Comparison of ENCODE assay signal across 9 cellular contexts in genomic region chr11:6746086-6746618, GRCh38. TPM values are rescaled to one million over a fixed set of nuclear protein-coding genes. Genes with fewer than 3 reads are reported as not detected.
DNase-seq lines count a peak whose midpoint lies in the region; ATAC-seq and TF ChIP-seq lines count a peak whose summit lies in the region.
"Had no signal": no experiment of that assay in that cellular context is flagged by ENCODE, and none has a peak within 500 bp of the region (broad histone marks: within the 10 kb centered on the region; RNA-seq: fewer than 3 reads in every experiment).

No MANE protein-coding gene starts in this region.

- no peak overlapping the region for H2BK20ac ChIP-seq in IMR-90 (ENCODE audit: low read depth, low read length)

- CTCF ChIA-PET in IMR-90 (lab: Yijun Ruan, JAX), result interaction anchor here (0.9 to 2.5 kb wide), 3 partner anchors 8 to 11 kb away, joined by 3 to 17 read pairs (median 9); no protein-coding TSS in a partner anchor
- CTCF ChIA-PET in activated naive CD4-positive, alpha-beta T cell treated with anti-CD3 and anti-CD28 coated beads, Interleukin-2, amount 10 ng/mL, durations not matched to agents 7 days and 5 days (lab: Charles Lee), result interaction anchor here (1.2 to 7.8 kb wide), 7 partner anchors 8 to 367 kb away, joined by 3 to 78 read pairs (median 7); no protein-coding TSS in a partner anchor

- H2AK5ac ChIP-seq in IMR-90 (ENCODE audit: low read depth, low read length), result no peak overlapping the region

- no peaks in the 10 kb centered on the region for H3K36me3 ChIP-seq in IMR-90 (ENCODE audit: control insufficient read depth, insufficient read depth, low read length)
- no peaks in the 10 kb centered on the region for H3K36me3 ChIP-seq in neutrophil

- 60% methylated on average over 1 of the region's 5 CpGs; no CpG with 5 or more reads in 1 of the 2 experiments for WGBS in IMR-90 (ENCODE audit: extremely low coverage in 2 of 2, insufficient read length in 1 of 2), 2 experiments

- no peak overlapping the region for H4K91ac ChIP-seq in IMR-90 (ENCODE audit: insufficient read depth, low read depth, low read length)

- DNase-seq in GDM1 (lab: John Stamatoyannopoulos, UW) (peak; percentile 30), IMR-90 (no peak), endothelial cell (ENCODE audit: low spot score) (no peak), NCI-H146 treated with DMSO at 0.1 percent for 48 hours (lab: John Stamatoyannopoulos, UW; ENCODE audit: unreplicated experiment) (no peak)
- peak; percentile 67 for DNase-seq in activated naive CD4-positive, alpha-beta T cell treated with anti-CD3 and anti-CD28 coated beads, Interleukin-2, amount 10 ng/mL, durations not matched to agents 7 days and 5 days
- no peak for DNase-seq in effector CD8-positive, alpha-beta T cell (lab: John Stamatoyannopoulos, UW)

- no peak overlapping the region for H2BK120ac ChIP-seq in IMR-90 (ENCODE audit: low read depth, low read length)

- H4K20me1 ChIP-seq in IMR-90 (ENCODE audit: insufficient read depth, low read length), result no peaks in the 10 kb centered on the region

- peak; percentile 81 for ATAC-seq in GM21367 (IDR thresholded peaks at IDR 0.05; ENCODE audit: unreplicated experiment)
- no peak for ATAC-seq in IMR-90 (ENCODE audit: low read depth)

- H2AK9ac ChIP-seq in IMR-90 (replicated peaks; ENCODE audit: low read depth, low read length, poor library complexity), result no peak overlapping the region

- no peak overlapping the region for H2BK5ac ChIP-seq in IMR-90 (ENCODE audit: low read depth, low read length, poor library complexity, severe bottlenecking)

- H3K9me3 ChIP-seq in IMR-90 (ENCODE audit: control insufficient read depth, insufficient read depth, low read length) (no peaks in the 10 kb centered on the region), neutrophil (no peaks in the 10 kb centered on the region)

- peaks cover 15% of the 10 kb centered on the region for H3K36me3 Mint-ChIP-seq in activated naive CD4-positive, alpha-beta T cell treated with anti-CD3 and anti-CD28 coated beads, Interleukin-2, amount 10 ng/mL, durations not matched to agents 7 days and 5 days
- H3K36me3 Mint-ChIP-seq in endothelial cell (ENCODE audit: low read depth, unreplicated experiment), result no peaks in the 10 kb centered on the region

- no peak overlapping the region for H3K4ac ChIP-seq in IMR-90 (ENCODE audit: low read depth, low read length)

- H3K4me1 ChIP-seq in IMR-90 (ENCODE audit: control insufficient read depth, insufficient read depth, low read length), result no peaks in the 10 kb centered on the region
- peaks cover 19 to 58% of the 10 kb centered on the region in 2 experiments for H3K4me1 ChIP-seq in neutrophil (ENCODE audit: control insufficient read depth in 1 of 2, insufficient read depth in 1 of 2, low read depth in 1 of 2, low read length in 1 of 2)

- no peak overlapping the region for H3K4me3 ChIP-seq in IMR-90 (ENCODE audit: insufficient read depth, low read depth, low read length)
- peak overlapping the region; percentile 41 to 72 for H3K4me3 ChIP-seq in neutrophil (ENCODE audit: low read depth in 1 of 2, low read length in 1 of 2)

- no peak for TF ChIP-seq RAD21 in IMR-90 (IDR thresholded peaks at IDR 0.05; ENCODE audit: low read length)

- no peak overlapping the region for H3K23ac ChIP-seq in IMR-90 (ENCODE audit: low read depth, low read length)

- no peak overlapping the region for H2BK15ac ChIP-seq in IMR-90 (ENCODE audit: low read depth, low read length)

- H3K9me3 Mint-ChIP-seq in activated naive CD4-positive, alpha-beta T cell treated with anti-CD3 and anti-CD28 coated beads, Interleukin-2, amount 10 ng/mL, durations not matched to agents 7 days and 5 days, result no peaks in the 10 kb centered on the region
- no peaks in the 10 kb centered on the region for H3K9me3 Mint-ChIP-seq in endothelial cell (ENCODE audit: unreplicated experiment)

- intact Hi-C loops in IMR-90 (cut with micrococcal nuclease), result no loop called here

- H3K9ac ChIP-seq in IMR-90 (ENCODE audit: low read depth, low read length), result no peak overlapping the region

- no peaks in the 10 kb centered on the region for H3K9me1 ChIP-seq in IMR-90 (ENCODE audit: insufficient read depth, low read length)

- no peak overlapping the region for H3K27ac ChIP-seq in IMR-90 (ENCODE audit: insufficient read depth, low read length)
- peak overlapping the region; percentile 87 for H3K27ac ChIP-seq in neutrophil

- no peak overlapping the region for H3K4me3 Mint-ChIP-seq in activated naive CD4-positive, alpha-beta T cell treated with anti-CD3 and anti-CD28 coated beads, Interleukin-2, amount 10 ng/mL, durations not matched to agents 7 days and 5 days
- H3K4me3 Mint-ChIP-seq in endothelial cell (ENCODE audit: unreplicated experiment), result no peak overlapping the region

- no peaks in the 10 kb centered on the region for H3K79me1 ChIP-seq in IMR-90 (ENCODE audit: low read depth in 1 of 2, low read length in 2 of 2)

- no peak overlapping the region for H3K14ac ChIP-seq in IMR-90 (replicated peaks; ENCODE audit: low read depth, low read length)

- BruUV-seq in IMR-90 (replicated peaks; lab: Mats Ljungman, UMichigan), result no TSS peak

- in situ Hi-C loops in IMR-90 (cut with MboI; ENCODE audit: low sequenced_read_pairs), result no loop called here

- peak overlapping the region; percentile 64 for H2AFZ ChIP-seq in IMR-90 (replicated peaks; ENCODE audit: low read length, poor library complexity)

- dilution Hi-C loops in IMR-90 (cut with HindIII; ENCODE audit: low sequenced_read_pairs, unreplicated experiment), result no loop called here

- no peak overlapping the region for H3K4me2 ChIP-seq in IMR-90 (ENCODE audit: low read depth, low read length)

- H4K5ac ChIP-seq in IMR-90 (ENCODE audit: low read depth, low read length), result no peak overlapping the region

- peaks cover 2% of the 10 kb centered on the region; the same call in 1 of the 2 replicates for H3K27me3 ChIP-seq in IMR-90 (ENCODE audit: control insufficient read depth, insufficient read depth, low read length)
- no peaks in the 10 kb centered on the region for H3K27me3 ChIP-seq in neutrophil

- H3K27me3 Mint-ChIP-seq in activated naive CD4-positive, alpha-beta T cell treated with anti-CD3 and anti-CD28 coated beads, Interleukin-2, amount 10 ng/mL, durations not matched to agents 7 days and 5 days, result no peaks in the 10 kb centered on the region
- no peaks in the 10 kb centered on the region for H3K27me3 Mint-ChIP-seq in endothelial cell (ENCODE audit: unreplicated experiment)

- no peak overlapping the region for H3K27ac Mint-ChIP-seq in activated naive CD4-positive, alpha-beta T cell treated with anti-CD3 and anti-CD28 coated beads, Interleukin-2, amount 10 ng/mL, durations not matched to agents 7 days and 5 days
- H3K27ac Mint-ChIP-seq in endothelial cell (ENCODE audit: unreplicated experiment), result no peak overlapping the region

- no peak overlapping the region for H4K8ac ChIP-seq in IMR-90 (ENCODE audit: low read depth in 2 of 2, low read length in 2 of 2)

- TF ChIP-seq CTCF in IMR-90 (conservative IDR thresholded peaks at IDR 0.05; ENCODE audit: low read depth, low read length) (no peak), neutrophil (IDR thresholded peaks at IDR 0.05) (no peak), endothelial cell (IDR thresholded peaks at IDR 0.05; ENCODE audit: unreplicated experiment) (no peak)

- H3K18ac ChIP-seq in IMR-90 (ENCODE audit: low read depth, low read length), result no peak overlapping the region

- H3K4me1 Mint-ChIP-seq in activated naive CD4-positive, alpha-beta T cell treated with anti-CD3 and anti-CD28 coated beads, Interleukin-2, amount 10 ng/mL, durations not matched to agents 7 days and 5 days, result peaks cover 39% of the 10 kb centered on the region
- peaks cover 6% of the 10 kb centered on the region for H3K4me1 Mint-ChIP-seq in endothelial cell (ENCODE audit: unreplicated experiment)

- no peak overlapping the region for H3K56ac ChIP-seq in IMR-90 (ENCODE audit: extremely low read depth, insufficient read depth, low read length)

- POLR2A ChIA-PET in IMR-90 (lab: Charles Lee; ENCODE audit: unreplicated experiment), result no interaction called here

- no peak for TF ChIP-seq POLR2A in IMR-90 (IDR thresholded peaks at IDR 0.05; ENCODE audit: low read depth, low read length)

TF ChIP-seq in IMR-90, 13 proteins besides CTCF, POLR2A, EP300 and RAD21 (continues in another document):
- no peak for TF ChIP-seq SMC3 (IDR thresholded peaks at IDR 0.05; ENCODE audit: low read depth, low read length)
- TF ChIP-seq CEBPB (IDR thresholded peaks at IDR 0.05; ENCODE audit: low read depth, low read length), result no peak
- TF ChIP-seq BHLHE40 (IDR thresholded peaks at IDR 0.05; ENCODE audit: low read depth, low read length), result no peak
- TF ChIP-seq ELK1 (IDR thresholded peaks at IDR 0.05; ENCODE audit: borderline replicate concordance, low read depth, low read length), result no peak
- TF ChIP-seq USF2 (IDR thresholded peaks at IDR 0.05; ENCODE audit: low read depth, low read length), result no peak

RNA-seq across cellular contexts. Expression of gene OR2AG2, which starts 25.6 kb away (rescaled TPM):
- total RNA-seq in IMR-90 (2012; rRNA removed) (0.28 and 0.54 TPM in 2 replicates), endothelial cell (ENCODE audit: unreplicated experiment) (0.26 TPM)
- 0.22 and 0.29 TPM in 2 replicates for polyA plus RNA-seq in IMR-90 (2012; rRNA removed)
- polyA plus RNA-seq in IMR-90 (2012; cell fraction: cytosol; rRNA removed), result 0.19 and 0.38 TPM in 2 replicates
- 0.15 and 0.37 TPM in 2 replicates for polyA plus RNA-seq in IMR-90 (2012; cell fraction: nucleus; rRNA removed; ENCODE audit: low replicate concordance)

RNA-seq across cellular contexts. Expression of gene OR2AG1, which starts 36.7 kb away (rescaled TPM):
- total RNA-seq in IMR-90 (2012; rRNA removed) (not detected in 2 replicates), endothelial cell (ENCODE audit: unreplicated experiment) (not detected)
- polyA plus RNA-seq in IMR-90 (2012; rRNA removed), result not detected in 2 replicates
- not detected in 2 replicates for polyA plus RNA-seq in IMR-90 (2012; cell fraction: cytosol; rRNA removed)
- not detected in 2 replicates for polyA plus RNA-seq in IMR-90 (2012; cell fraction: nucleus; rRNA removed; ENCODE audit: low replicate concordance)
- total RNA-seq: bronchial epithelial cell had no signal

RNA-seq across cellular contexts. Expression of gene OR6A2, which starts 53.3 kb away (rescaled TPM):
- total RNA-seq in IMR-90 (2012; rRNA removed), result 0.56 and 0.72 TPM in 2 replicates
- polyA plus RNA-seq in IMR-90 (2012; rRNA removed), result 0.07 TPM in 1 of 2 replicates, not detected in the other
- not detected in 2 replicates for polyA plus RNA-seq in IMR-90 (2012; cell fraction: cytosol; rRNA removed)
- polyA plus RNA-seq in IMR-90 (2012; cell fraction: nucleus; rRNA removed; ENCODE audit: low replicate concordance), result 0.10 and 0.52 TPM in 2 replicates
- total RNA-seq in endothelial cell (ENCODE audit: unreplicated experiment), result 0.51 TPM

Comparison
In these comparisons a context has a peak if more than half of its experiments do, and no peak if none do; other contexts are left out.
1. DNase-seq: peak in GDM1 (single experiment) and activated naive CD4-positive, alpha-beta T cell treated with anti-CD3 and anti-CD28 coated beads, Interleukin-2, amount 10 ng/mL, durations not matched to agents 7 days and 5 days (single experiment); none in IMR-90 (single experiment), endothelial cell (single experiment), effector CD8-positive, alpha-beta T cell (single experiment) and NCI-H146 treated with DMSO at 0.1 percent for 48 hours (single experiment).